8 cellular contexts compared by ENCODE assay signal in genomic region chr1:72284398-72285073, GRCh38. TPM values are rescaled to one million over a fixed set of nuclear protein-coding genes. Genes with fewer than 3 reads are reported as not detected.
A peak's percentile ranks its signal among the peaks of the same experiment; 100 is the strongest.
DNase-seq lines count a peak whose midpoint lies in the region; TF ChIP-seq lines count a peak whose summit lies in the region.

No MANE protein-coding gene starts in this region.

- no peaks in the 10 kb centered on the region for H3K9me3 Mint-ChIP-seq in activated CD4-positive, alpha-beta memory T cell treated with anti-CD3 and anti-CD28 coated beads for 36 hours
- no peaks in the 10 kb centered on the region for H3K9me3 Mint-ChIP-seq in activated CD4-positive, alpha-beta memory T cell treated with anti-CD3 and anti-CD28 coated beads, Interleukin-2, amount 10 ng/mL, durations not matched to agents 7 days and 5 days
- H3K9me3 Mint-ChIP-seq in T-helper 2 cell treated with Interferon-gamma antibody and Interleukin-4, amounts not matched to agents 5 μg/mL and 100 μg/mL, for 36 hours, result no peaks in the 10 kb centered on the region
- no peaks in the 10 kb centered on the region for H3K9me3 Mint-ChIP-seq in type B pancreatic cell

- intact Hi-C loops in activated CD4-positive, alpha-beta memory T cell treated with anti-CD3 and anti-CD28 coated beads for 36 hours (cut with micrococcal nuclease), result loop anchor here (5.0 kb wide), 1 partner anchor 1202 kb away; the partner anchor contains the start of gene ZRANB2

- peaks cover 13% of the 10 kb centered on the region for H3K4me1 Mint-ChIP-seq in activated CD4-positive, alpha-beta memory T cell treated with anti-CD3 and anti-CD28 coated beads for 36 hours (ENCODE audit: low read depth)
- peaks cover 13% of the 10 kb centered on the region for H3K4me1 Mint-ChIP-seq in activated CD4-positive, alpha-beta memory T cell treated with anti-CD3 and anti-CD28 coated beads, Interleukin-2, amount 10 ng/mL, durations not matched to agents 7 days and 5 days
- peaks cover 9% of the 10 kb centered on the region for H3K4me1 Mint-ChIP-seq in T-helper 2 cell treated with Interferon-gamma antibody and Interleukin-4, amounts not matched to agents 5 μg/mL and 100 μg/mL, for 36 hours (ENCODE audit: low read depth)
- peaks cover 7% of the 10 kb centered on the region for H3K4me1 Mint-ChIP-seq in type B pancreatic cell (ENCODE audit: unreplicated experiment)

- H3K27ac ChIP-seq in esophagus (ENCODE audit: low read depth in 2 of 2, low read length in 1 of 2), result peak overlapping the region; percentile 73 to 78

- DNase-seq in activated CD4-positive, alpha-beta memory T cell treated with anti-CD3 and anti-CD28 coated beads for 36 hours, result peak; percentile 57
- no peak for DNase-seq in activated CD4-positive, alpha-beta memory T cell treated with anti-CD3 and anti-CD28 coated beads, Interleukin-2, amount 10 ng/mL, durations not matched to agents 7 days and 5 days
- DNase-seq in HCEC 1CT (peak; percentile 95), mucosa of gallbladder (ENCODE audit: low spot score) (peak; percentile 26), type B pancreatic cell (ENCODE audit: extremely low spot score, unreplicated experiment) (no peak)
- peak; percentile 52 for DNase-seq in T-helper 2 cell treated with Interferon-gamma antibody and Interleukin-4, amounts not matched to agents 5 μg/mL and 100 μg/mL, for 36 hours (ENCODE audit: low spot score)

- POLR2A ChIA-PET in activated CD4-positive, alpha-beta memory T cell treated with anti-CD3 and anti-CD28 coated beads for 36 hours (lab: Charles Lee), result no interaction called here
- POLR2A ChIA-PET in activated CD4-positive, alpha-beta memory T cell treated with anti-CD3 and anti-CD28 coated beads, Interleukin-2, amount 10 ng/mL, durations not matched to agents 7 days and 5 days (lab: Charles Lee), result no interaction called here

- H3K36me3 ChIP-seq in Loucy (ENCODE audit: insufficient read depth, low read length) (no peaks in the 10 kb centered on the region), esophagus (ENCODE audit: control insufficient read depth in 2 of 2, insufficient read depth in 2 of 2, low read length in 1 of 2) (no peaks in the 10 kb centered on the region)

- H3K27me3 ChIP-seq in Loucy (ENCODE audit: insufficient read depth, low read length, poor library complexity, severe bottlenecking), result no peaks in the 10 kb centered on the region
- H3K27me3 ChIP-seq in esophagus (ENCODE audit: control insufficient read depth in 1 of 2, insufficient read depth in 2 of 2, low read length in 2 of 2), result no peaks in the 10 kb centered on the region

- no peaks in the 10 kb centered on the region for H3K36me3 Mint-ChIP-seq in activated CD4-positive, alpha-beta memory T cell treated with anti-CD3 and anti-CD28 coated beads for 36 hours
- no peaks in the 10 kb centered on the region for H3K36me3 Mint-ChIP-seq in activated CD4-positive, alpha-beta memory T cell treated with anti-CD3 and anti-CD28 coated beads, Interleukin-2, amount 10 ng/mL, durations not matched to agents 7 days and 5 days (ENCODE audit: low read depth)
- H3K36me3 Mint-ChIP-seq in T-helper 2 cell treated with Interferon-gamma antibody and Interleukin-4, amounts not matched to agents 5 μg/mL and 100 μg/mL, for 36 hours (ENCODE audit: low read depth), result no peaks in the 10 kb centered on the region
- H3K36me3 Mint-ChIP-seq in type B pancreatic cell, result no peaks in the 10 kb centered on the region

- H3K9me3 ChIP-seq in Loucy (ENCODE audit: insufficient read depth, low read depth, low read length), result no peaks in the 10 kb centered on the region
- no peaks in the 10 kb centered on the region for H3K9me3 ChIP-seq in esophagus (ENCODE audit: control insufficient read depth in 2 of 2, insufficient read depth in 1 of 2, low read depth in 1 of 2, low read length in 1 of 2)

- no peaks in the 10 kb centered on the region for H3K9me2 ChIP-seq in Loucy (replicated peaks; ENCODE audit: low read depth, low read length)

- CTCF ChIA-PET in activated CD4-positive, alpha-beta memory T cell treated with anti-CD3 and anti-CD28 coated beads for 36 hours (lab: Charles Lee), result no interaction called here
- CTCF ChIA-PET in activated CD4-positive, alpha-beta memory T cell treated with anti-CD3 and anti-CD28 coated beads, Interleukin-2, amount 10 ng/mL, durations not matched to agents 7 days and 5 days (lab: Charles Lee), result no interaction called here

- H3F3A ChIP-seq in Loucy (ENCODE audit: low read depth), result peaks cover 6% of the 10 kb centered on the region; the same call in 1 of the 2 replicates

- no peak overlapping the region for H3K4me3 Mint-ChIP-seq in activated CD4-positive, alpha-beta memory T cell treated with anti-CD3 and anti-CD28 coated beads for 36 hours
- H3K4me3 Mint-ChIP-seq in activated CD4-positive, alpha-beta memory T cell treated with anti-CD3 and anti-CD28 coated beads, Interleukin-2, amount 10 ng/mL, durations not matched to agents 7 days and 5 days, result no peak overlapping the region
- no peak overlapping the region for H3K4me3 Mint-ChIP-seq in T-helper 2 cell treated with Interferon-gamma antibody and Interleukin-4, amounts not matched to agents 5 μg/mL and 100 μg/mL, for 36 hours
- no peak overlapping the region for H3K4me3 Mint-ChIP-seq in type B pancreatic cell

- H3K9ac ChIP-seq in Loucy (ENCODE audit: low read depth, low read length, poor library complexity, severe bottlenecking), result peak overlapping the region; percentile 92

- peaks cover 17% of the 10 kb centered on the region for H3K27me3 Mint-ChIP-seq in activated CD4-positive, alpha-beta memory T cell treated with anti-CD3 and anti-CD28 coated beads for 36 hours
- H3K27me3 Mint-ChIP-seq in activated CD4-positive, alpha-beta memory T cell treated with anti-CD3 and anti-CD28 coated beads, Interleukin-2, amount 10 ng/mL, durations not matched to agents 7 days and 5 days, result peaks cover 20% of the 10 kb centered on the region
- H3K27me3 Mint-ChIP-seq in T-helper 2 cell treated with Interferon-gamma antibody and Interleukin-4, amounts not matched to agents 5 μg/mL and 100 μg/mL, for 36 hours (ENCODE audit: low read depth), result peaks cover 30% of the 10 kb centered on the region
- H3K27me3 Mint-ChIP-seq in type B pancreatic cell, result peaks cover 35% of the 10 kb centered on the region

- H3K4me2 ChIP-seq in Loucy (ENCODE audit: low read depth, low read length, poor library complexity, severe bottlenecking), result peak overlapping the region; percentile 87

- peak overlapping the region; percentile 100 for H2AFZ ChIP-seq in Loucy (ENCODE audit: low read length)

- 1% methylated on average over 24 of the region's 24 CpGs for WGBS in esophagus, 2 donors

- no peak overlapping the region for H3K27ac Mint-ChIP-seq in activated CD4-positive, alpha-beta memory T cell treated with anti-CD3 and anti-CD28 coated beads for 36 hours
- no peak overlapping the region for H3K27ac Mint-ChIP-seq in activated CD4-positive, alpha-beta memory T cell treated with anti-CD3 and anti-CD28 coated beads, Interleukin-2, amount 10 ng/mL, durations not matched to agents 7 days and 5 days
- no peak overlapping the region for H3K27ac Mint-ChIP-seq in T-helper 2 cell treated with Interferon-gamma antibody and Interleukin-4, amounts not matched to agents 5 μg/mL and 100 μg/mL, for 36 hours
- no peak overlapping the region for H3K27ac Mint-ChIP-seq in type B pancreatic cell

- TF ChIP-seq CTCF in Loucy (conservative IDR thresholded peaks at IDR 0.05; ENCODE audit: low read length), result peak; percentile 59
- TF ChIP-seq CTCF in type B pancreatic cell (conservative IDR thresholded peaks at IDR 0.05), result peak; percentile 15

- H3K79me2 ChIP-seq in Loucy (ENCODE audit: insufficient read depth, low read length), result no peaks in the 10 kb centered on the region

- H3K4me3 ChIP-seq in Loucy (ENCODE audit: low read length, poor library complexity, severe bottlenecking), result peak overlapping the region; percentile 99
- H3K4me3 ChIP-seq in esophagus (ENCODE audit: low read depth in 1 of 2, low read length in 2 of 2), result peak overlapping the region; percentile 46 to 76

- H3K4me1 ChIP-seq in Loucy (ENCODE audit: insufficient read depth, low read length, poor library complexity, severe bottlenecking) (peaks cover 52% of the 10 kb centered on the region), esophagus (ENCODE audit: control insufficient read depth in 2 of 2, insufficient read depth in 2 of 2, low read length in 1 of 2) (no peaks in the 10 kb centered on the region)

- H4K20me1 ChIP-seq in Loucy (ENCODE audit: insufficient read depth, low read length, poor library complexity, severe bottlenecking), result no peaks in the 10 kb centered on the region

RNA-seq across cellular contexts. Expression of gene NEGR1, which starts 2.2 kb away (rescaled TPM):
- not detected for total RNA-seq in activated CD4-positive, alpha-beta memory T cell treated with anti-CD3 and anti-CD28 coated beads for 36 hours
- not detected for total RNA-seq in activated CD4-positive, alpha-beta memory T cell treated with anti-CD3 and anti-CD28 coated beads, Interleukin-2, amount 10 ng/mL, durations not matched to agents 7 days and 5 days
- 1 to 10 TPM in 1 of 2 donors, under 1 TPM in 1; 0.59 to 1.4 TPM for polyA plus RNA-seq in esophagus
- total RNA-seq in mucosa of gallbladder (26.9 TPM), type B pancreatic cell (ENCODE audit: low replicate concordance) (22.4 and 22.5 TPM in 2 replicates)

Comparison
In these comparisons a context has a peak if more than half of its experiments do, and no peak if none do; other contexts are left out.
1. DNase-seq: peak in activated CD4-positive, alpha-beta memory T cell treated with anti-CD3 and anti-CD28 coated beads for 36 hours (single experiment), HCEC 1CT (single experiment), T-helper 2 cell treated with Interferon-gamma antibody and Interleukin-4, amounts not matched to agents 5 μg/mL and 100 μg/mL, for 36 hours (single experiment) and mucosa of gallbladder (single experiment); none in activated CD4-positive, alpha-beta memory T cell treated with anti-CD3 and anti-CD28 coated beads, Interleukin-2, amount 10 ng/mL, durations not matched to agents 7 days and 5 days (single experiment) and type B pancreatic cell (single experiment).
2. RNA of gene NEGR1, which starts 2.2 kb away (total RNA-seq): 26.9 TPM in mucosa of gallbladder (single experiment) and 22.4 to 22.5 TPM in type B pancreatic cell; not detected in activated CD4-positive, alpha-beta memory T cell treated with anti-CD3 and anti-CD28 coated beads for 36 hours and not detected in activated CD4-positive, alpha-beta memory T cell treated with anti-CD3 and anti-CD28 coated beads, Interleukin-2, amount 10 ng/mL, durations not matched to agents 7 days and 5 days; every median in the first group is over 10 times any median in the second.